ENCODE assay signal across 13 cellular contexts in the genomic region with DNA sequence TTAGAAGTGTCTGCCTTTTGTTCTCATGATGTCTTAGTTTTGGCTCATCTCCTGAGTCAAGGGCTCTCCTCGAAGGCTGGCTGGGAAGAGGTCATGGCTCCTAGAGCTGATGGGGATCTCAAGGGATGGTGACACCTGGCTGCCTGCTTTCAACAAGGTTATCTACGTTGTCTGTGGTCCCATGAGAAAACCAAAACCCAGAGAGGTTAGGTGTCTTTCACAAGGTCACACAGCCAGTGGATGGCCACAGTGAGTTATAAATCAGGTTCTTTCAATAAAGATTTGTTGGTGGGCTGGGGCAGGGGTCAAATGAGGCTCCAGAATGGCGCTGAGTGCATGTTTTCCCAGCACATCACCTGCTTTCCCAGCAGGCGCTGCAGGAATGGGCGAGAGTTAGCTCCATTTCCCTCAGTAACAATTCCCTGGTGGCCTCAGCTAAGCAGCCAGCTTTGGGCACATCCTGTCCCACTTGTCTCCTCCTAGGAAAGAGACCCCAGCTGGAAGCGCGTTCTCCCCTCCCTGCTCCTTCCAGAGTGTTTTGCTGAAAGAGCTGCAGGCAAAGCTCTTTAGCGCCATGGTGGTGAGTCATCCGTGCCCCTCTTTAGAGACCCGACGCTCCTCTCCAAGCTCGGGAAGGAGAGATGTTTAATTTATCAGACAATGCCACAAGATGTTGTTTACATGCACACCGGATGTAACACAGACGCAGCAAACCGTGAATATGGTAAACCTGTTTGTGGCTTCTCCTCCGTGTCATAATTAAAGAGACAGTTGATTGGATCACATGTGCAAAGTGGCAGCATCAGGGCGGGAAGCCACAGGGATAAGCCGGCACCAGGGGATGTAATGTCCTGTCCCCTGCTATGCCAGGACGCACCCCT.
DNase-seq lines count a peak whose midpoint lies in the region; FAIRE-seq and TF ChIP-seq lines count a peak whose summit lies in the region.
"Had no signal": no experiment of that assay in that cellular context is flagged by ENCODE, and none has a peak within 500 bp of the region (broad histone marks: within the 10 kb centered on the region; RNA-seq: fewer than 3 reads in every experiment).

No MANE protein-coding gene starts in this region.

- peak; percentile 58 for FAIRE-seq in bronchial epithelial cell (lab: Jason Lieb, UNC)
- FAIRE-seq: GM12878, K562 had no signal

- TF ChIP-seq CTCF in bronchial epithelial cell (IDR thresholded peaks at IDR 0.05; ENCODE audit: insufficient read depth, low read length, severe bottlenecking), result no peak

- no peaks in the 10 kb centered on the region for H3K36me3 ChIP-seq in bronchial epithelial cell (ENCODE audit: control insufficient read depth, insufficient read depth, low read length)
- H3K36me3 ChIP-seq: thoracic aorta had no signal

- H3K27me3 ChIP-seq in bronchial epithelial cell (ENCODE audit: control insufficient read depth, insufficient read depth, low read length), result no peaks in the 10 kb centered on the region

- peak; percentile 3 to 6 for DNase-seq in activated CD4-positive, alpha-beta T cell treated with anti-CD3 and anti-CD28 coated beads for 4 hours
- no peak for DNase-seq in activated CD4-positive, alpha-beta T cell treated with anti-CD3 and anti-CD28 coated beads for 48 hours
- peak; percentile 36 for DNase-seq in NCI-H2227 treated with DMSO at 0.1 percent for 48 hours (lab: John Stamatoyannopoulos, UW)
- no peak for DNase-seq in bronchial epithelial cell (ENCODE audit: low read depth)
- peak; percentile 3 for DNase-seq in stimulated activated CD8-positive, alpha-beta memory T cell treated with anti-CD3 and anti-CD28 coated beads, Interleukin-12 subunit alpha, Interleukin-12 subunit beta, amount 100 ng/mL, for 1 hour (ENCODE audit: low read depth)
- no peak for DNase-seq in 8988T
- no peak for DNase-seq in NK-92 treated with Interleukin-12 subunit alpha and Interleukin-12 subunit beta, amount 100 ng/mL, for 24 hours (lab: John Stamatoyannopoulos, UW)
- no peak for DNase-seq in ureter (ENCODE audit: low spot score)
- DNase-seq: activated naive CD8-positive, alpha-beta T cell treated with anti-CD3 and anti-CD28 coated beads, Interleukin-2, amount 50 U/mL, for 24 hours; GM23248 had no signal

- no peak overlapping the region for H3K4me3 ChIP-seq in bronchial epithelial cell (ENCODE audit: low read depth, low read length)
- H3K4me3 ChIP-seq: GM12878, GM23248, K562, thoracic aorta had no signal

Comparison
In these comparisons a context has a peak if more than half of its experiments do, and no peak if none do; other contexts are left out.
1. DNase-seq: peak in activated CD4-positive, alpha-beta T cell treated with anti-CD3 and anti-CD28 coated beads for 4 hours (2 of 2), NCI-H2227 treated with DMSO at 0.1 percent for 48 hours (single experiment) and stimulated activated CD8-positive, alpha-beta memory T cell treated with anti-CD3 and anti-CD28 coated beads, Interleukin-12 subunit alpha, Interleukin-12 subunit beta, amount 100 ng/mL, for 1 hour (single experiment); none in activated CD4-positive, alpha-beta T cell treated with anti-CD3 and anti-CD28 coated beads for 48 hours (single experiment), bronchial epithelial cell (single experiment), 8988T (single experiment), NK-92 treated with Interleukin-12 subunit alpha and Interleukin-12 subunit beta, amount 100 ng/mL, for 24 hours (single experiment) and ureter (single experiment).